In genomic region chr4:184810720-184811119, GRCh38 we compare ENCODE assay signal across 20 cellular contexts. TPM values are rescaled to one million over a fixed set of nuclear protein-coding genes. Genes with fewer than 3 reads are reported as not detected.
DNase-seq lines count a peak whose midpoint lies in the region; ATAC-seq and TF ChIP-seq lines count a peak whose summit lies in the region.
"Had no signal": no experiment of that assay in that cellular context is flagged by ENCODE, and none has a peak within 500 bp of the region (broad histone marks: within the 10 kb centered on the region; RNA-seq: fewer than 3 reads in every experiment).

No MANE protein-coding gene starts in this region.

- POLR2A ChIA-PET in CD8-positive, alpha-beta T cell (lab: Charles Lee) = no interaction called here

- H3K4me1 ChIP-seq in CD8-positive, alpha-beta T cell (ENCODE audit: insufficient read depth, low read length) = no peaks in the 10 kb centered on the region
- H3K4me1 ChIP-seq in right atrium auricular region = peaks cover 0 to 97% of the 10 kb centered on the region in 2 donors
- H3K4me1 ChIP-seq in gastrocnemius medialis = peaks cover 69 to 85% of the 10 kb centered on the region in 2 donors

- ATAC-seq in CD8-positive, alpha-beta T cell = peak; percentile 54
- ATAC-seq in T-helper 17 cell = no peak
- peak; percentile 47 to 56 for ATAC-seq in gastrocnemius medialis
- ATAC-seq in HG02973 (IDR thresholded peaks at IDR 0.05; ENCODE audit: unreplicated experiment) = no peak
- ATAC-seq in GM21528 (IDR thresholded peaks at IDR 0.05; ENCODE audit: low FRiP score, unreplicated experiment) = no peak
- ATAC-seq: mucosa of descending colon, SK-N-SH treated with all-trans-retinoic acid at 6 μM for 48 hours, WTC11 had no signal

- H3K4me3 Mint-ChIP-seq in CD8-positive, alpha-beta T cell = no peak overlapping the region
- peak overlapping the region; percentile 2 for H3K4me3 Mint-ChIP-seq in T-helper 17 cell
- H3K4me3 Mint-ChIP-seq: WTC11 had no signal

- H3K9me3 ChIP-seq in CD8-positive, alpha-beta T cell (ENCODE audit: low read length) = no peaks in the 10 kb centered on the region
- H3K9me3 ChIP-seq in T-helper 17 cell (ENCODE audit: control insufficient read depth, low read length, poor library complexity, severe bottlenecking) (no peaks in the 10 kb centered on the region), right atrium auricular region (no peaks in the 10 kb centered on the region), gastrocnemius medialis (no peaks in the 10 kb centered on the region)
- H3K9me3 ChIP-seq: esophagus squamous epithelium, mucosa of descending colon, transverse colon had no signal

- H3K27ac ChIP-seq in CD8-positive, alpha-beta T cell (ENCODE audit: low read depth, low read length) = no peak overlapping the region
- H3K27ac ChIP-seq in right atrium auricular region (peak overlapping the region; percentile 62 to 93), gastrocnemius medialis (peak overlapping the region; percentile 97 to 100 (median 98))
- H3K27ac ChIP-seq: esophagus squamous epithelium, KMS-11, transverse colon had no signal

- no peak for TF ChIP-seq CTCF in CD8-positive, alpha-beta T cell (IDR thresholded peaks at IDR 0.05)
- TF ChIP-seq CTCF in right atrium auricular region (IDR thresholded peaks at IDR 0.05) (no peak), gastrocnemius medialis (IDR thresholded peaks at IDR 0.05 in 4 of 5, conservative IDR thresholded peaks at IDR 0.05 in 1 of 5) (no peak)

- CTCF ChIA-PET in CD8-positive, alpha-beta T cell (lab: Charles Lee) = interaction anchor here (0.6 to 1.2 kb wide), 4 partner anchors 8 to 71 kb away, joined by 3 to 4 read pairs (median 4); no protein-coding TSS in a partner anchor

- in situ Hi-C loops in gastrocnemius medialis (cut with MboI; ENCODE audit: low sequenced_read_pairs in 4 of 4) = loop anchor here in 1 of 4 donors (10.0 to 25.0 kb wide), 2 partner anchors 56 to 777 kb away; no protein-coding TSS in a partner anchor

- peaks cover 27% of the 10 kb centered on the region for H3K4me1 Mint-ChIP-seq in CD8-positive, alpha-beta T cell (ENCODE audit: low read depth)
- peaks cover 43% of the 10 kb centered on the region for H3K4me1 Mint-ChIP-seq in T-helper 17 cell

- H3K36me3 ChIP-seq in CD8-positive, alpha-beta T cell (ENCODE audit: insufficient read depth, low read length) = no peaks in the 10 kb centered on the region
- H3K36me3 ChIP-seq in right atrium auricular region (no peaks in the 10 kb centered on the region), gastrocnemius medialis (no peaks in the 10 kb centered on the region)
- H3K36me3 ChIP-seq: esophagus squamous epithelium, transverse colon had no signal

- H3K27me3 ChIP-seq in CD8-positive, alpha-beta T cell (ENCODE audit: insufficient read depth, low read length) = no peaks in the 10 kb centered on the region
- H3K27me3 ChIP-seq in right atrium auricular region = no peaks in the 10 kb centered on the region
- H3K27me3 ChIP-seq in gastrocnemius medialis = no peaks in the 10 kb centered on the region
- H3K27me3 ChIP-seq: esophagus squamous epithelium, transverse colon had no signal

- no peak overlapping the region for H3K27ac Mint-ChIP-seq in CD8-positive, alpha-beta T cell
- H3K27ac Mint-ChIP-seq in T-helper 17 cell = peak overlapping the region; percentile 59
- H3K27ac Mint-ChIP-seq: WTC11 had no signal

- TF ChIP-seq POLR2A in gastrocnemius medialis (IDR thresholded peaks at IDR 0.05) = no peak

- H3K9me3 Mint-ChIP-seq in CD8-positive, alpha-beta T cell = no peaks in the 10 kb centered on the region
- H3K9me3 Mint-ChIP-seq: WTC11 had no signal

- no peaks in the 10 kb centered on the region for H3K27me3 Mint-ChIP-seq in CD8-positive, alpha-beta T cell (ENCODE audit: low read depth)
- H3K27me3 Mint-ChIP-seq in T-helper 17 cell = no peaks in the 10 kb centered on the region

- no peak for DNase-seq in CD8-positive, alpha-beta T cell
- DNase-seq in T-helper 17 cell = no peak
- DNase-seq in right atrium auricular region (ENCODE audit: low spot score) = no peak
- peak; percentile 93 for DNase-seq in gastrocnemius medialis
- no peak for DNase-seq in stimulated activated naive CD4-positive, alpha-beta T cell (lab: John Stamatoyannopoulos, UW)
- DNase-seq in DMS53 (lab: John Stamatoyannopoulos, UW) = no peak
- DNase-seq: activated CD4-positive, alpha-beta T cell treated with anti-CD3 and anti-CD28 coated beads, Interleukin-2, amount 50 U/mL, for 48 hours; activated naive CD4-positive, alpha-beta T cell treated with Interleukin-2 at 50 U/mL for 16 hours; DMS79 treated with DMSO at 0.1 percent for 48 hours; esophagus squamous epithelium; mucosa of descending colon; NCI-H2107; NCI-H510A; retina; transverse colon had no signal

- intact Hi-C loops in CD8-positive, alpha-beta T cell (cut with DNase I, micrococcal nuclease) = no loop called here
- intact Hi-C loops in gastrocnemius medialis (cut with DNase I; ENCODE audit: low total_unique reads) = loop anchor here (1.0 to 10.0 kb wide), 4 partner anchors 17 to 764 kb away; no protein-coding TSS in a partner anchor

- H3K4me3 ChIP-seq in CD8-positive, alpha-beta T cell (ENCODE audit: low read depth, low read length) = no peak overlapping the region
- H3K4me3 ChIP-seq in right atrium auricular region (no peak overlapping the region), gastrocnemius medialis (peak overlapping the region; percentile 32 to 51 (median 42))
- H3K4me3 ChIP-seq: esophagus squamous epithelium, mucosa of descending colon, transverse colon had no signal

- peaks cover 6% of the 10 kb centered on the region for H3K36me3 Mint-ChIP-seq in CD8-positive, alpha-beta T cell
- H3K36me3 Mint-ChIP-seq in T-helper 17 cell (ENCODE audit: low read depth) = no peaks in the 10 kb centered on the region
- H3K36me3 Mint-ChIP-seq: WTC11 had no signal

RNA-seq across cellular contexts. Expression of gene ACSL1, which starts 15.0 kb away (rescaled TPM):
- total RNA-seq in CD8-positive, alpha-beta T cell = 10 to 100 TPM; 18.4 to 21.3 TPM
- 10 to 100 TPM; 12.1 to 13.3 TPM for total RNA-seq in T-helper 17 cell
- total RNA-seq in right atrium auricular region = 100 to 1,000 TPM; 144 to 156 TPM
- total RNA-seq in gastrocnemius medialis = 1,000 to 10,000 TPM in 3 of 4 donors, 100 to 1,000 TPM in 1; 591 to 2,181 (median 1,316) TPM

Comparison
In these comparisons a context has a peak if more than half of its experiments do, and no peak if none do; other contexts are left out.
1. ATAC-seq: peak in CD8-positive, alpha-beta T cell (single experiment) and gastrocnemius medialis (2 of 2); none in T-helper 17 cell (single experiment), HG02973 (single experiment) and GM21528 (single experiment).
2. DNase-seq: peak in gastrocnemius medialis (2 of 2); none in CD8-positive, alpha-beta T cell (0 of 7), T-helper 17 cell (0 of 3), right atrium auricular region (single experiment), stimulated activated naive CD4-positive, alpha-beta T cell (0 of 6) and DMS53 (single experiment).
3. H3K4me3 ChIP-seq: peak in gastrocnemius medialis (4 of 4); none in CD8-positive, alpha-beta T cell (single experiment) and right atrium auricular region (0 of 2).
4. RNA of gene ACSL1, which starts 15.0 kb away (total RNA-seq): 591 to 2,181 TPM in gastrocnemius medialis and 144 to 156 TPM in right atrium auricular region; 18.4 to 21.3 TPM in CD8-positive, alpha-beta T cell and 12.1 to 13.3 TPM in T-helper 17 cell; every median in the first group is over 4 times any median in the second.